Comparison of ENCODE assay signal across 10 cellular contexts in genomic region chr6:1313755-1314503, GRCh38. TPM values are rescaled to one million over a fixed set of nuclear protein-coding genes. Genes with fewer than 3 reads are reported as not detected.
DNase-seq lines count a peak whose midpoint lies in the region; ATAC-seq and TF ChIP-seq lines count a peak whose summit lies in the region.
"Had no signal": no experiment of that assay in that cellular context is flagged by ENCODE, and none has a peak within 500 bp of the region (broad histone marks: within the 10 kb centered on the region; RNA-seq: fewer than 3 reads in every experiment).

No MANE protein-coding gene starts in this region.

- H3K4me3 ChIP-seq in iPS-20b (ENCODE audit: low read length) (peak overlapping the region; percentile 21; the same call in 1 of the 2 replicates), thyroid gland (replicated peaks in 1 of 3) (peak overlapping the region in 1 of 3 donors; percentile 15)
- H3K4me3 ChIP-seq: SK-N-MC had no signal

- 12 to 15% methylated on average over 29 to 33 of the region's 46 CpGs for WGBS in thyroid gland, 2 donors

- H3K9ac ChIP-seq in iPS-20b (ENCODE audit: low read depth, low read length) = no peak overlapping the region

- peak overlapping the region; percentile 61 for H3K4me3 Mint-ChIP-seq in activated naive CD4-positive, alpha-beta T cell treated with anti-CD3 and anti-CD28 coated beads, Interleukin-2, amount 50 U/mL, for 24 hours
- peak overlapping the region; percentile 38 for H3K4me3 Mint-ChIP-seq in activated CD4-positive, alpha-beta memory T cell treated with anti-CD3 and anti-CD28 coated beads for 36 hours

- no peak overlapping the region for H3K27ac ChIP-seq in iPS-20b (ENCODE audit: low read length)
- no peak overlapping the region for H3K27ac ChIP-seq in thyroid gland
- H3K27ac ChIP-seq: SK-N-MC had no signal

- no peak for DNase-seq in activated naive CD4-positive, alpha-beta T cell treated with anti-CD3 and anti-CD28 coated beads, Interleukin-2, amount 50 U/mL, for 16 hours
- DNase-seq in activated CD4-positive, alpha-beta memory T cell treated with anti-CD3 and anti-CD28 coated beads for 36 hours = peak; percentile 50
- peak; percentile 51 to 74 for DNase-seq in thyroid gland
- DNase-seq in GM19238 (ENCODE audit: insufficient read length, low spot score) = no peak
- no peak for DNase-seq in SIG-M5 (lab: John Stamatoyannopoulos, UW)

- POLR2A ChIA-PET in activated CD4-positive, alpha-beta memory T cell treated with anti-CD3 and anti-CD28 coated beads for 36 hours (lab: Charles Lee) = no interaction called here

- intact Hi-C loops in activated CD4-positive, alpha-beta memory T cell treated with anti-CD3 and anti-CD28 coated beads for 36 hours (cut with micrococcal nuclease) = loop anchor here (5.0 kb wide), 1 partner anchor 293 kb away; the partner anchor contains the start of gene FOXC1
- intact Hi-C loops in thyroid gland (cut with DNase I) = no loop called here

- CTCF ChIA-PET in activated CD4-positive, alpha-beta memory T cell treated with anti-CD3 and anti-CD28 coated beads for 36 hours (lab: Charles Lee) = no interaction called here

- TF ChIP-seq CTCF in thyroid gland (IDR thresholded peaks at IDR 0.05) = peak in 4 of 6 experiments; percentile 77 to 90 (median 82)

- H3K4me1 ChIP-seq in iPS-20b (ENCODE audit: insufficient read depth, low read length) (no peaks in the 10 kb centered on the region), thyroid gland (peaks cover 4 to 24% of the 10 kb centered on the region in 2 donors)

- peaks cover 40% of the 10 kb centered on the region for H3K4me1 Mint-ChIP-seq in activated naive CD4-positive, alpha-beta T cell treated with anti-CD3 and anti-CD28 coated beads, Interleukin-2, amount 50 U/mL, for 24 hours
- peaks cover 33% of the 10 kb centered on the region for H3K4me1 Mint-ChIP-seq in activated CD4-positive, alpha-beta memory T cell treated with anti-CD3 and anti-CD28 coated beads for 36 hours (ENCODE audit: low read depth)

- peak overlapping the region; percentile 79 for H3K27ac Mint-ChIP-seq in activated naive CD4-positive, alpha-beta T cell treated with anti-CD3 and anti-CD28 coated beads, Interleukin-2, amount 50 U/mL, for 24 hours
- H3K27ac Mint-ChIP-seq in activated CD4-positive, alpha-beta memory T cell treated with anti-CD3 and anti-CD28 coated beads for 36 hours = peak overlapping the region; percentile 3

- H3K9me3 ChIP-seq in iPS-20b (ENCODE audit: insufficient read depth, low read depth, low read length) (no peaks in the 10 kb centered on the region; the same call in 1 of the 2 replicates), thyroid gland (no peaks in the 10 kb centered on the region)

- no peak for ATAC-seq in GM21723 (IDR thresholded peaks at IDR 0.05; ENCODE audit: unreplicated experiment)

- peaks cover 86% of the 10 kb centered on the region for H3K27me3 ChIP-seq in iPS-20b (ENCODE audit: insufficient read depth, low read length)
- H3K27me3 ChIP-seq in thyroid gland = no peaks in the 10 kb centered on the region

- peak in 1 of 2 donors; percentile 44 for TF ChIP-seq POLR2A in thyroid gland (IDR thresholded peaks at IDR 0.05)

- H3K27me3 Mint-ChIP-seq in activated naive CD4-positive, alpha-beta T cell treated with anti-CD3 and anti-CD28 coated beads, Interleukin-2, amount 50 U/mL, for 24 hours = peaks cover 48% of the 10 kb centered on the region
- peaks cover 59% of the 10 kb centered on the region for H3K27me3 Mint-ChIP-seq in activated CD4-positive, alpha-beta memory T cell treated with anti-CD3 and anti-CD28 coated beads for 36 hours

- no peaks in the 10 kb centered on the region for H3K36me3 Mint-ChIP-seq in activated naive CD4-positive, alpha-beta T cell treated with anti-CD3 and anti-CD28 coated beads, Interleukin-2, amount 50 U/mL, for 24 hours
- peaks cover 2% of the 10 kb centered on the region for H3K36me3 Mint-ChIP-seq in activated CD4-positive, alpha-beta memory T cell treated with anti-CD3 and anti-CD28 coated beads for 36 hours

- H3K9me3 Mint-ChIP-seq in activated naive CD4-positive, alpha-beta T cell treated with anti-CD3 and anti-CD28 coated beads, Interleukin-2, amount 50 U/mL, for 24 hours = no peaks in the 10 kb centered on the region
- H3K9me3 Mint-ChIP-seq in activated CD4-positive, alpha-beta memory T cell treated with anti-CD3 and anti-CD28 coated beads for 36 hours = no peaks in the 10 kb centered on the region

- H3K36me3 ChIP-seq in iPS-20b (ENCODE audit: insufficient read depth, low read depth, low read length) = no peaks in the 10 kb centered on the region
- no peaks in the 10 kb centered on the region for H3K36me3 ChIP-seq in thyroid gland

RNA-seq across cellular contexts. Expression of gene FOXQ1, which starts 2.0 kb away (rescaled TPM):
- not detected for total RNA-seq in activated CD4-positive, alpha-beta memory T cell treated with anti-CD3 and anti-CD28 coated beads for 36 hours
- 1 to 10 TPM in 2 of 4 donors, under 1 TPM in 2; 0.45 to 5.5 (median 1.7) TPM for total RNA-seq in thyroid gland
- total RNA-seq: mesenteric fat pad had no signal

Comparison
In these comparisons a context has a peak if more than half of its experiments do, and no peak if none do; other contexts are left out.
1. DNase-seq: peak in activated CD4-positive, alpha-beta memory T cell treated with anti-CD3 and anti-CD28 coated beads for 36 hours (single experiment) and thyroid gland (2 of 2); none in activated naive CD4-positive, alpha-beta T cell treated with anti-CD3 and anti-CD28 coated beads, Interleukin-2, amount 50 U/mL, for 16 hours (single experiment), GM19238 (single experiment) and SIG-M5 (single experiment).